2 cellular contexts compared by ENCODE assay signal in the genomic region with DNA sequence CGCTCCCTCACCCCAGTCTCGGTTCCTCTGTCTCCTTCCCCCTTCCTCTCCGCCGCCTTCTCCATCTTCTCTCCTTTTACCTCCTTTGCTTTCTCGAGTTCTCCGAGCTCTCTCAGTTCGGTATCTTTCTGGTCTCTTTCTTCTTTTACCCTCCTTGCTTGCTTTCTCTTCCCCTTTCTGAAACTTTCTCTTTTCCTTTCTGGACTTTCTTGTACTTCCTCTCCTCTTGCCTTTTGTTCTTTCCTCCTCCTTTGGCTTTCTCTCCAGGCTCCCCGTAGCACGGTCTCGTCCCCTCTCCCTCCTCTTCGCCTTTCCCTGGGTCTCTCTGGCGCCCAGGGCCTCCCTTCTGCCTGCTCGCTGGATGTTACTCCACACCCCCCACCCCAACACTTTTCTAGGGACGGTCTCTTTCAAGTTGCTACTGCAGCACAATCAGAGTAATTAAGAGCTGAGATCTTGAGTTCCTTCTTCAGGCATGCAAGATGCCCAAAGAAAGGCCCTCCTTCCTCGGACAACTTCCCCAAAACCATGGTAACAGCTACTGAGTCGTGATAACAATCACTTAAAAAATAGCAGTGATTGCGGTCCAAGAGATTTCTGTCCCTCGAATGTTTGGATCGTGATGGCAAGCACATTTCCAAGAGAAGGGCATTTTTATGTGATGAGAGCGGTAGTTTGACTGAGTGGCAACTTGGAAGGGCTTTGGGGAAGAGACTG.
TF ChIP-seq lines count a peak whose summit lies in the region.

No MANE protein-coding gene starts in this region.

TF ChIP-seq in HepG2, 621 proteins besides CTCF, POLR2A, EP300 and RAD21 (continued from another document):
- TF ChIP-seq, protein P1, sequence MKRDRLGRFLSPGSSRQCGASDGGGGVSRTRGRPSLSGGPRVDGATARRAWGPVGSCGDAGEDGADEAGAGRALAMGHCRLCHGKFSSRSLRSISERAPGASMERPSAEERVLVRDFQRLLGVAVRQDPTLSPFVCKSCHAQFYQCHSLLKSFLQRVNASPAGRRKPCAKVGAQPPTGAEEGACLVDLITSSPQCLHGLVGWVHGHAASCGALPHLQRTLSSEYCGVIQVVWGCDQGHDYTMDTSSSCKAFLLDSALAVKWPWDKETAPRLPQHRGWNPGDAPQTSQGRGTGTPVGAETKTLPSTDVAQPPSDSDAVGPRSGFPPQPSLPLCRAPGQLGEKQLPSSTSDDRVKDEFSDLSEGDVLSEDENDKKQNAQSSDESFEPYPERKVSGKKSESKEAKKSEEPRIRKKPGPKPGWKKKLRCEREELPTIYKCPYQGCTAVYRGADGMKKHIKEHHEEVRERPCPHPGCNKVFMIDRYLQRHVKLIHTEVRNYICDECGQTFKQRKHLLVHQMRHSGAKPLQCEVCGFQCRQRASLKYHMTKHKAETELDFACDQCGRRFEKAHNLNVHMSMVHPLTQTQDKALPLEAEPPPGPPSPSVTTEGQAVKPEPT (CRISPR knock-in tag; IDR thresholded peaks at IDR 0.05; ENCODE audit: low read depth), result no peak
- TF ChIP-seq HNRNPH1 (optimal IDR thresholded peaks at IDR 0.05; ENCODE audit: low read depth, low read length) (no peak), NR2F1 (CRISPR knock-in tag; IDR thresholded peaks at IDR 0.05) (no peak), MTA1 (CRISPR knock-in tag; IDR thresholded peaks at IDR 0.05; ENCODE audit: borderline replicate concordance) (no peak), ZNF337 (CRISPR knock-in tag; IDR thresholded peaks at IDR 0.05; ENCODE audit: borderline replicate concordance, low read depth) (no peak), MBD4 (IDR thresholded peaks at IDR 0.05; ENCODE audit: borderline replicate concordance, low read length) (no peak), REL (CRISPR knock-in tag; conservative IDR thresholded peaks at IDR 0.05) (no peak), NR2F2 (IDR thresholded peaks at IDR 0.05; ENCODE audit: borderline replicate concordance, low read depth) (no peak), EED (CRISPR knock-in tag; IDR thresholded peaks at IDR 0.05) (no peak), SAFB2 (CRISPR knock-in tag; IDR thresholded peaks at IDR 0.05; ENCODE audit: borderline replicate concordance, low read depth) (no peak)
- TF ChIP-seq, protein P2, sequence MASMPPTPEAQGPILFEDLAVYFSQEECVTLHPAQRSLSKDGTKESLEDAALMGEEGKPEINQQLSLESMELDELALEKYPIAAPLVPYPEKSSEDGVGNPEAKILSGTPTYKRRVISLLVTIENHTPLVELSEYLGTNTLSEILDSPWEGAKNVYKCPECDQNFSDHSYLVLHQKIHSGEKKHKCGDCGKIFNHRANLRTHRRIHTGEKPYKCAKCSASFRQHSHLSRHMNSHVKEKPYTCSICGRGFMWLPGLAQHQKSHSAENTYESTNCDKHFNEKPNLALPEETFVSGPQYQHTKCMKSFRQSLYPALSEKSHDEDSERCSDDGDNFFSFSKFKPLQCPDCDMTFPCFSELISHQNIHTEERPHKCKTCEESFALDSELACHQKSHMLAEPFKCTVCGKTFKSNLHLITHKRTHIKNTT (CRISPR knock-in tag; IDR thresholded peaks at IDR 0.05), result no peak

TF ChIP-seq in HEK293T, 16 proteins besides CTCF, POLR2A, EP300 and RAD21 (continued from another document):
- TF ChIP-seq ELF4 (IDR thresholded peaks at IDR 0.05), result no peak
- no peak for TF ChIP-seq SP1 (IDR thresholded peaks at IDR 0.05)
- TF ChIP-seq L3MBTL2 (conservative IDR thresholded peaks at IDR 0.05), result no peak
- TF ChIP-seq TARDBP (IDR thresholded peaks at IDR 0.05), result no peak
